Comparison of ENCODE assay signal across 21 cellular contexts in genomic region chr1:215605011-215605621, GRCh38.
"Had no signal": no experiment of that assay in that cellular context is flagged by ENCODE, and none has a peak within 500 bp of the region (broad histone marks: within the 10 kb centered on the region; RNA-seq: fewer than 3 reads in every experiment).

No MANE protein-coding gene starts in this region.

- H3K27me3 ChIP-seq: hepatocyte, neutrophil, pancreas, right lobe of liver, suprapubic skin, transverse colon, vagina had no signal

- H3K27ac ChIP-seq: coronary artery, hepatocyte, lower lobe of right lung, neutrophil, pancreas, suprapubic skin, transverse colon, vagina, WERI-Rb-1 had no signal

- H3K4me1 Mint-ChIP-seq: activated CD4-positive, alpha-beta T cell treated with anti-CD3 and anti-CD28 coated beads for 36 hours; natural killer cell; stimulated activated naive CD8-positive, alpha-beta T cell treated with anti-CD3 and anti-CD28 coated beads, Interleukin-15, amount 100 ng/mL, for 72 hours had no signal

- H3K36me3 Mint-ChIP-seq: activated CD4-positive, alpha-beta memory T cell treated with anti-CD3 and anti-CD28 coated beads for 36 hours; natural killer cell had no signal

- H3K4me3 Mint-ChIP-seq: activated CD4-positive, alpha-beta memory T cell treated with anti-CD3 and anti-CD28 coated beads for 36 hours; activated CD4-positive, alpha-beta T cell treated with anti-CD3 and anti-CD28 coated beads for 36 hours; activated naive CD8-positive, alpha-beta T cell; brain; natural killer cell; stimulated activated naive CD8-positive, alpha-beta T cell treated with anti-CD3 and anti-CD28 coated beads, Interleukin-15, amount 100 ng/mL, for 72 hours had no signal

- H3K27me3 Mint-ChIP-seq: activated CD4-positive, alpha-beta memory T cell treated with anti-CD3 and anti-CD28 coated beads for 36 hours; activated CD4-positive, alpha-beta T cell treated with anti-CD3 and anti-CD28 coated beads for 36 hours; activated naive CD8-positive, alpha-beta T cell; brain; stimulated activated naive CD8-positive, alpha-beta T cell treated with anti-CD3 and anti-CD28 coated beads, Interleukin-15, amount 100 ng/mL, for 72 hours had no signal

- H3K27ac Mint-ChIP-seq: activated CD4-positive, alpha-beta memory T cell treated with anti-CD3 and anti-CD28 coated beads for 36 hours; activated CD4-positive, alpha-beta T cell treated with anti-CD3 and anti-CD28 coated beads for 36 hours; activated naive CD8-positive, alpha-beta T cell; brain; natural killer cell; stimulated activated naive CD8-positive, alpha-beta T cell treated with anti-CD3 and anti-CD28 coated beads, Interleukin-15, amount 100 ng/mL, for 72 hours had no signal

- H3K4me1 ChIP-seq: pancreas had no signal

- H3K9me3 Mint-ChIP-seq: activated CD4-positive, alpha-beta memory T cell treated with anti-CD3 and anti-CD28 coated beads for 36 hours; brain; stimulated activated naive CD8-positive, alpha-beta T cell treated with anti-CD3 and anti-CD28 coated beads, Interleukin-15, amount 100 ng/mL, for 72 hours had no signal

- H3K9me3 ChIP-seq: lower lobe of right lung, neutrophil, pancreas, right lobe of liver, suprapubic skin, transverse colon, vagina had no signal

- ATAC-seq: activated CD4-positive, alpha-beta T cell treated with anti-CD3 and anti-CD28 coated beads for 36 hours; left cardiac atrium; lower lobe of right lung; natural killer cell; stimulated activated naive CD8-positive, alpha-beta T cell treated with anti-CD3 and anti-CD28 coated beads, Interleukin-15, amount 100 ng/mL, for 72 hours had no signal

- DNase-seq: activated CD4-positive, alpha-beta memory T cell treated with anti-CD3 and anti-CD28 coated beads for 36 hours; activated CD4-positive, alpha-beta T cell treated with anti-CD3 and anti-CD28 coated beads for 36 hours; activated T-cell treated with anti-CD3 and anti-CD28 coated beads for 4 hours; left cardiac atrium; lower lobe of right lung; natural killer cell; pancreas; right lobe of liver; small intestine; stimulated activated CD4-positive, alpha-beta T cell treated with anti-CD3 and anti-CD28 coated beads, Interleukin-4, amount 100 ng/mL, for 1 hour; stimulated activated naive CD8-positive, alpha-beta T cell treated with anti-CD3 and anti-CD28 coated beads, Interleukin-15, amount 100 ng/mL, for 72 hours; T-helper 2 cell; transverse colon; WERI-Rb-1 had no signal

- H3K4me3 ChIP-seq: coronary artery, hepatocyte, lower lobe of right lung, pancreas, right lobe of liver, suprapubic skin, transverse colon, vagina had no signal
